Comparison of ENCODE assay signal across 23 cellular contexts in genomic region chr5:31362931-31363568, GRCh38.
DNase-seq lines count a peak whose midpoint lies in the region; ATAC-seq and TF ChIP-seq lines count a peak whose summit lies in the region.
"Had no signal": no experiment of that assay in that cellular context is flagged by ENCODE, and none has a peak within 500 bp of the region (broad histone marks: within the 10 kb centered on the region; RNA-seq: fewer than 3 reads in every experiment).

No MANE protein-coding gene starts in this region.

- H3K27me3 Mint-ChIP-seq in activated CD8-positive, alpha-beta T cell treated with anti-CD3 and anti-CD28 coated beads, Interleukin-2, amount 10 ng/mL, durations not matched to agents 7 days and 5 days (ENCODE audit: low read depth), result peaks cover 4% of the 10 kb centered on the region
- H3K27me3 Mint-ChIP-seq in activated T-helper 2 cell treated with anti-CD3 and anti-CD28 coated beads, Interferon-gamma antibody, Interleukin-2, Interleukin-4, amounts not matched to agents 10 μg/mL and 5 μg/mL and 100 μg/mL, durations not matched to agents 14 hours and 24 hours and 36 hours (ENCODE audit: low read depth), result no peaks in the 10 kb centered on the region
- H3K27me3 Mint-ChIP-seq: activated naive CD8-positive, alpha-beta T cell treated with anti-CD3 and anti-CD28 coated beads, Interleukin-2, amount 10 ng/mL, durations not matched to agents 7 days and 5 days had no signal

- H3K27ac ChIP-seq in brain microvascular endothelial cell (peak overlapping the region; percentile 78), lung (ENCODE audit: low read depth in 1 of 2, low read length in 1 of 2) (no peak overlapping the region)
- H3K27ac ChIP-seq: heart left ventricle, HL-60, SJCRH30, upper lobe of right lung, WERI-Rb-1 had no signal

- H3K36me3 ChIP-seq in brain microvascular endothelial cell (replicated peaks), result no peaks in the 10 kb centered on the region
- no peaks in the 10 kb centered on the region for H3K36me3 ChIP-seq in lung (ENCODE audit: control insufficient read depth in 2 of 2, insufficient read depth in 2 of 2, low read length in 2 of 2)
- H3K36me3 ChIP-seq: heart left ventricle, SJCRH30, upper lobe of right lung, WERI-Rb-1 had no signal

- H3K27me3 ChIP-seq in brain microvascular endothelial cell (replicated peaks) (no peaks in the 10 kb centered on the region), lung (ENCODE audit: control insufficient read depth, insufficient read depth) (no peaks in the 10 kb centered on the region)
- H3K27me3 ChIP-seq: heart left ventricle, SJCRH30, upper lobe of right lung had no signal

- no peak overlapping the region for H3K4me3 Mint-ChIP-seq in activated CD8-positive, alpha-beta T cell treated with anti-CD3 and anti-CD28 coated beads, Interleukin-2, amount 10 ng/mL, durations not matched to agents 7 days and 5 days
- H3K4me3 Mint-ChIP-seq in activated T-helper 2 cell treated with anti-CD3 and anti-CD28 coated beads, Interferon-gamma antibody, Interleukin-2, Interleukin-4, amounts not matched to agents 10 μg/mL and 5 μg/mL and 100 μg/mL, durations not matched to agents 14 hours and 24 hours and 36 hours (ENCODE audit: low read depth), result no peak overlapping the region
- H3K4me3 Mint-ChIP-seq: activated naive CD8-positive, alpha-beta T cell treated with anti-CD3 and anti-CD28 coated beads, Interleukin-2, amount 10 ng/mL, durations not matched to agents 7 days and 5 days; immature natural killer cell; naive thymus-derived CD8-positive, alpha-beta T cell had no signal

- TF ChIP-seq CTCF in brain microvascular endothelial cell (IDR thresholded peaks at IDR 0.05; ENCODE audit: low read depth, low read length, missing control alignments), result no peak
- TF ChIP-seq CTCF in lung (IDR thresholded peaks at IDR 0.05; ENCODE audit: control extremely low read depth, extremely low read depth), result no peak

- 58 to 65% methylated on average over 3 of the region's 3 CpGs for WGBS in lung, 2 donors

- H3K4me1 Mint-ChIP-seq in activated CD8-positive, alpha-beta T cell treated with anti-CD3 and anti-CD28 coated beads, Interleukin-2, amount 10 ng/mL, durations not matched to agents 7 days and 5 days (ENCODE audit: low read depth), result no peaks in the 10 kb centered on the region
- no peaks in the 10 kb centered on the region for H3K4me1 Mint-ChIP-seq in activated T-helper 2 cell treated with anti-CD3 and anti-CD28 coated beads, Interferon-gamma antibody, Interleukin-2, Interleukin-4, amounts not matched to agents 10 μg/mL and 5 μg/mL and 100 μg/mL, durations not matched to agents 14 hours and 24 hours and 36 hours (ENCODE audit: low read depth)
- H3K4me1 Mint-ChIP-seq: activated naive CD8-positive, alpha-beta T cell treated with anti-CD3 and anti-CD28 coated beads, Interleukin-2, amount 10 ng/mL, durations not matched to agents 7 days and 5 days; immature natural killer cell; naive thymus-derived CD8-positive, alpha-beta T cell had no signal

- intact Hi-C loops in activated T-helper 2 cell treated with anti-CD3 and anti-CD28 coated beads, Interferon-gamma antibody, Interleukin-2, Interleukin-4, amounts not matched to agents 10 μg/mL and 5 μg/mL and 100 μg/mL, durations not matched to agents 14 hours and 24 hours and 36 hours (cut with micrococcal nuclease), result no loop called here

- no peak overlapping the region for H3K27ac Mint-ChIP-seq in activated CD8-positive, alpha-beta T cell treated with anti-CD3 and anti-CD28 coated beads, Interleukin-2, amount 10 ng/mL, durations not matched to agents 7 days and 5 days
- H3K27ac Mint-ChIP-seq in activated T-helper 2 cell treated with anti-CD3 and anti-CD28 coated beads, Interferon-gamma antibody, Interleukin-2, Interleukin-4, amounts not matched to agents 10 μg/mL and 5 μg/mL and 100 μg/mL, durations not matched to agents 14 hours and 24 hours and 36 hours, result no peak overlapping the region
- H3K27ac Mint-ChIP-seq: activated naive CD8-positive, alpha-beta T cell treated with anti-CD3 and anti-CD28 coated beads, Interleukin-2, amount 10 ng/mL, durations not matched to agents 7 days and 5 days; immature natural killer cell; naive thymus-derived CD8-positive, alpha-beta T cell had no signal

- no peak overlapping the region for H3K4me3 ChIP-seq in brain microvascular endothelial cell (ENCODE audit: low read depth, low read length)
- H3K4me3 ChIP-seq in lung, result no peak overlapping the region
- H3K4me3 ChIP-seq: heart left ventricle, SJCRH30, upper lobe of right lung had no signal

- no peaks in the 10 kb centered on the region for H3K36me3 Mint-ChIP-seq in activated CD8-positive, alpha-beta T cell treated with anti-CD3 and anti-CD28 coated beads, Interleukin-2, amount 10 ng/mL, durations not matched to agents 7 days and 5 days (ENCODE audit: low read depth)
- no peaks in the 10 kb centered on the region for H3K36me3 Mint-ChIP-seq in activated T-helper 2 cell treated with anti-CD3 and anti-CD28 coated beads, Interferon-gamma antibody, Interleukin-2, Interleukin-4, amounts not matched to agents 10 μg/mL and 5 μg/mL and 100 μg/mL, durations not matched to agents 14 hours and 24 hours and 36 hours (ENCODE audit: low read depth)
- H3K36me3 Mint-ChIP-seq: activated naive CD8-positive, alpha-beta T cell treated with anti-CD3 and anti-CD28 coated beads, Interleukin-2, amount 10 ng/mL, durations not matched to agents 7 days and 5 days; immature natural killer cell; naive thymus-derived CD8-positive, alpha-beta T cell had no signal

- H3K9me3 Mint-ChIP-seq in activated CD8-positive, alpha-beta T cell treated with anti-CD3 and anti-CD28 coated beads, Interleukin-2, amount 10 ng/mL, durations not matched to agents 7 days and 5 days (ENCODE audit: insufficient read depth), result no peaks in the 10 kb centered on the region
- H3K9me3 Mint-ChIP-seq in activated T-helper 2 cell treated with anti-CD3 and anti-CD28 coated beads, Interferon-gamma antibody, Interleukin-2, Interleukin-4, amounts not matched to agents 10 μg/mL and 5 μg/mL and 100 μg/mL, durations not matched to agents 14 hours and 24 hours and 36 hours, result peaks cover 4% of the 10 kb centered on the region

- DNase-seq in EH (ENCODE audit: low read depth) (peak; percentile 62), HS-5 (ENCODE audit: low read depth) (peak; percentile 31), brain microvascular endothelial cell (peak; percentile 56), lung (ENCODE audit: low spot score) (no peak), SHP77 (lab: John Stamatoyannopoulos, UW) (no peak), mucosa of gallbladder (ENCODE audit: low spot score) (no peak)
- DNase-seq in activated CD8-positive, alpha-beta T cell treated with anti-CD3 and anti-CD28 coated beads, Interleukin-2, amount 10 ng/mL, durations not matched to agents 7 days and 5 days, result no peak
- no peak for DNase-seq in activated T-helper 2 cell treated with anti-CD3 and anti-CD28 coated beads, Interferon-gamma antibody, Interleukin-2, Interleukin-4, amounts not matched to agents 10 μg/mL and 5 μg/mL and 100 μg/mL, durations not matched to agents 14 hours and 24 hours and 36 hours (ENCODE audit: low spot score)
- DNase-seq: activated naive CD8-positive, alpha-beta T cell treated with anti-CD3 and anti-CD28 coated beads, Interleukin-2, amount 10 ng/mL, durations not matched to agents 7 days and 5 days; heart left ventricle; immature natural killer cell; KBM-7; naive thymus-derived CD8-positive, alpha-beta T cell; NCI-H1417; NCI-H69; OCI-M1; stimulated activated CD4-positive, alpha-beta T cell treated with anti-CD3 and anti-CD28 coated beads, Interleukin-2, amount 100 ng/mL, for 48 hours; T-helper 2 cell; upper lobe of right lung; WERI-Rb-1 had no signal

- CTCF ChIA-PET in activated CD8-positive, alpha-beta T cell treated with anti-CD3 and anti-CD28 coated beads, Interleukin-2, amount 10 ng/mL, durations not matched to agents 7 days and 5 days (lab: Charles Lee), result no interaction called here

- ATAC-seq in lung (ENCODE audit: insufficient read depth, low FRiP score), result peak; percentile 9
- ATAC-seq in activated CD8-positive, alpha-beta T cell treated with anti-CD3 and anti-CD28 coated beads, Interleukin-2, amount 10 ng/mL, durations not matched to agents 7 days and 5 days, result no peak
- ATAC-seq: esophagus mucosa; heart left ventricle; naive thymus-derived CD8-positive, alpha-beta T cell; upper lobe of right lung had no signal

- H3K4me1 ChIP-seq in lung (ENCODE audit: control insufficient read depth in 2 of 2, insufficient read depth in 2 of 2, low read length in 2 of 2), result no peaks in the 10 kb centered on the region
- H3K4me1 ChIP-seq: upper lobe of right lung had no signal

- H3K9me3 ChIP-seq in lung (ENCODE audit: control insufficient read depth in 2 of 2, insufficient read depth in 1 of 2, low read length in 1 of 2), result peaks cover 0 to 5% of the 10 kb centered on the region in 2 donors
- H3K9me3 ChIP-seq: heart left ventricle, SJCRH30, upper lobe of right lung had no signal

- POLR2A ChIA-PET in activated CD8-positive, alpha-beta T cell treated with anti-CD3 and anti-CD28 coated beads, Interleukin-2, amount 10 ng/mL, durations not matched to agents 7 days and 5 days (lab: Charles Lee), result no interaction called here

- in situ Hi-C loops in brain microvascular endothelial cell (cut with HindIII; ENCODE audit: low pct_ligation_motif_present, low sequenced_read_pairs), result no loop called here

Comparison
In these comparisons a context has a peak if more than half of its experiments do, and no peak if none do; other contexts are left out.
1. DNase-seq: peak in EH (single experiment), HS-5 (single experiment) and brain microvascular endothelial cell (single experiment); none in lung (single experiment), activated CD8-positive, alpha-beta T cell treated with anti-CD3 and anti-CD28 coated beads, Interleukin-2, amount 10 ng/mL, durations not matched to agents 7 days and 5 days (single experiment), SHP77 (0 of 2), activated T-helper 2 cell treated with anti-CD3 and anti-CD28 coated beads, Interferon-gamma antibody, Interleukin-2, Interleukin-4, amounts not matched to agents 10 μg/mL and 5 μg/mL and 100 μg/mL, durations not matched to agents 14 hours and 24 hours and 36 hours (single experiment) and mucosa of gallbladder (single experiment).